Comparison of ENCODE assay signal across 8 cellular contexts in the genomic region with DNA sequence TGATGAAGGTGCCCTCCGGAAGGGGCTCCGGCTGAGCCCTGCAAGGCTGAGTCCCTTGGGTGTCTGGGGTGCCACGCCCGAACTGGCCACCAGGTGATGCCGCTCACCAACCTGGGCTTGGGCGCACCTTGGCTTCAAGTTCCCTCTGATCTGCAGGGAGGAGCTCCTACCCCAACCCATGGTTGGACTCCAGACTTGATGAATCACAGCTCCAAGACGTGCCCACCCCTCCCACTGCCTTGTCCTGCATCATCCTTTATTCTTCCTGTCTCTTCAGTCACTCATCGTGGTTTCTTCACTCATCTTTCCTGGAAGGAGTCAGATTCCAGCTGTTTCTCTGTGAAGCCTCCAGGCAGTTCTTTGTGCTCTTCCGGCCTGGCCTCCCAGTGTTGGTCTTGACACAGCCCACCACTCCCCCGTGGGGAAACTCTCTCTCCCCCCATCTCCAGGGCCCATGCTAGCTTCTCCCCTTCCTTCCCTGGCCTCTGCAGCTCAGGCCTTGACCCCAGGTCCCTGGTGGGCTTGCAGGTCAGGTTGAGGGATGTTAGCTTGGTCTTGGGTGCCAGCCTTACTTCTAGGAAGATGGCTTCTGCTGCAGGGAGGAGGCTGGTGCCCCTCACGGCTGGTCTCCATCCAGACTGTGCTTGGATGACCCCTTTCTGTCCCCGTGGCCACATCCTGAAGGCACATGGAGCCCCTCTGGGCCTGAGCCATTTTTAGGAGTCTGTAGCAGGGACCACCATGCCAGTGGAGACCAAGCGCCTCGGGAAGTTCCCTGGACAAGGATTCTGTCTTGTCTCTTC. TPM values are rescaled to one million over a fixed set of nuclear protein-coding genes. Genes with fewer than 3 reads are reported as not detected.
DNase-seq lines count a peak whose midpoint lies in the region; ATAC-seq and TF ChIP-seq lines count a peak whose summit lies in the region.

No MANE protein-coding gene starts in this region.

- peaks cover 6 to 12% (median 9%) of the 10 kb centered on the region in 4 donors for H3K4me1 ChIP-seq in esophagus muscularis mucosa

- H3K27ac ChIP-seq in esophagus muscularis mucosa (replicated peaks in 1 of 4) = no peak overlapping the region

- peak; percentile 35 to 55 (median 42) for DNase-seq in activated CD4-positive, CD25-positive, alpha-beta regulatory T cell (lab: John Stamatoyannopoulos, UW)
- peak; percentile 67 for DNase-seq in NCI-H69 (lab: John Stamatoyannopoulos, UW)
- DNase-seq in activated CD8-positive, alpha-beta memory T cell treated with anti-CD3 and anti-CD28 coated beads, Interleukin-2, amount 50 U/mL, for 4 hours = peak; percentile 68
- DNase-seq in esophagus muscularis mucosa (ENCODE audit: extremely low spot score) = no peak
- no peak for DNase-seq in omental fat pad (ENCODE audit: low spot score)

- H3K27me3 ChIP-seq in esophagus muscularis mucosa = peaks cover 0 to 25% (median 0%) of the 10 kb centered on the region in 4 donors

- peaks cover 0 to 8% (median 0%) of the 10 kb centered on the region in 4 donors for H3K9me3 ChIP-seq in esophagus muscularis mucosa

- H3K4me3 ChIP-seq in esophagus muscularis mucosa = no peak overlapping the region

- TF ChIP-seq POLR2A in esophagus muscularis mucosa (IDR thresholded peaks at IDR 0.05; ENCODE audit: low read depth) = no peak

- TF ChIP-seq EP300 in esophagus muscularis mucosa (IDR thresholded peaks at IDR 0.05) = no peak

- 46% methylated on average over 8 of the region's 14 CpGs for WGBS in esophagus muscularis mucosa

- peak; percentile 49 to 64 (median 52) for TF ChIP-seq CTCF in esophagus muscularis mucosa (IDR thresholded peaks at IDR 0.05)
- no peak for TF ChIP-seq CTCF in omental fat pad (IDR thresholded peaks at IDR 0.05)

- H3K36me3 ChIP-seq in esophagus muscularis mucosa = no peaks in the 10 kb centered on the region

- intact Hi-C loops in esophagus muscularis mucosa (cut with DNase I) = no loop called here

- no peak for ATAC-seq in activated CD4-positive, CD25-positive, alpha-beta regulatory T cell treated with anti-CD3 and anti-CD28 coated beads, Interleukin-2, amount 50 U/mL, for 24 hours
- peak; percentile 49 for ATAC-seq in omental fat pad (ENCODE audit: low FRiP score)
- ATAC-seq in HG02678 (IDR thresholded peaks at IDR 0.05; ENCODE audit: unreplicated experiment) = no peak
- no peak for ATAC-seq in GM21529 (IDR thresholded peaks at IDR 0.05; ENCODE audit: unreplicated experiment)

RNA-seq across cellular contexts. Expression of a gene that starts 2.6 kb away (rescaled TPM):
- under 1 TPM in 2 of 4 donors, not detected in 2; 0.33 to 0.75 TPM for total RNA-seq in esophagus muscularis mucosa
- under 1 TPM in 3 of 4 donors, not detected in 1; 0.28 to 0.84 (median 0.56) TPM for total RNA-seq in omental fat pad

Comparison
In these comparisons a context has a peak if more than half of its experiments do, and no peak if none do; other contexts are left out.
1. DNase-seq: peak in activated CD4-positive, CD25-positive, alpha-beta regulatory T cell (4 of 4), NCI-H69 (single experiment) and activated CD8-positive, alpha-beta memory T cell treated with anti-CD3 and anti-CD28 coated beads, Interleukin-2, amount 50 U/mL, for 4 hours (single experiment); none in esophagus muscularis mucosa (single experiment) and omental fat pad (single experiment).
2. CTCF ChIP-seq: peak in esophagus muscularis mucosa (3 of 3); none in omental fat pad (0 of 3).